In the genomic region with DNA sequence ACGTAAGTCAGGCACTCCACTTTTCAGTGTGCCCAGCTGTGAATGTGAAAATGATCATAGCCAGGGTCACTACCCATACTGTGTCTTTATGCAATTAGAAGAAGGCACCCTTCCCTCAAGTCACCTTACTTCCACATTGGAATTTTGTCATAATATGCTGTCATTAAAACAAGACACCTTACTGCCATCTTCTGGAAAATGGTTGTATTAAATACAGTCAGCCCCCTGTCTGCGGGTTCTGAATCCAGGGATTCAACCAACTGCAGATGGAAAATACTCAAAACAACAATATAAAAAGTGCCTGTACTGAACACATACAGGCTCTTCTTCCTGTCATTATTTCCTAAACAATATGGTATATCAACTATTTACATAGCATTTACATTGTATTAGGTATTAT, we compare ENCODE assay signal across 7 cellular contexts.
A peak's percentile ranks its signal among the peaks of the same experiment; 100 is the strongest.
DNase-seq lines count a peak whose midpoint lies in the region; ATAC-seq, FAIRE-seq and TF ChIP-seq lines count a peak whose summit lies in the region.

No MANE protein-coding gene starts in this region.

- no peaks in the 10 kb centered on the region; the same call in 1 of the 2 replicates for H3K27me3 ChIP-seq in OCI-LY1 (ENCODE audit: insufficient read depth, low read length)
- H3K27me3 ChIP-seq in esophagus squamous epithelium: peaks cover 0 to 71% (median 15%) of the 10 kb centered on the region in 4 donors

- ATAC-seq in HG02852 (IDR thresholded peaks at IDR 0.05; ENCODE audit: unreplicated experiment): no peak

- no peaks in the 10 kb centered on the region for H3K79me2 ChIP-seq in OCI-LY1 (ENCODE audit: insufficient read depth, low read length)

- H3K9ac ChIP-seq in OCI-LY1 (ENCODE audit: low read length): no peak overlapping the region
- H3K9ac ChIP-seq in kidney (ENCODE audit: low read length in 2 of 2): no peak overlapping the region

- no peaks in the 10 kb centered on the region for H3K4me1 ChIP-seq in OCI-LY1 (ENCODE audit: insufficient read depth, low read length, severe bottlenecking)
- H3K4me1 ChIP-seq in esophagus squamous epithelium: peaks cover 0 to 18% (median 11%) of the 10 kb centered on the region in 3 donors
- H3K4me1 ChIP-seq in kidney (ENCODE audit: control insufficient read depth in 1 of 2, insufficient read depth in 1 of 2, low read depth in 1 of 2, low read length in 2 of 2): no peaks in the 10 kb centered on the region

- DNase-seq in GM13977 (ENCODE audit: low spot score) (no peak), esophagus squamous epithelium (lab: John Stamatoyannopoulos, UW) (no peak), renal cortical epithelial cell (ENCODE audit: low read depth) (peak; percentile 1), kidney (no peak)
- no peak for DNase-seq in NK-92 treated with Interleukin-12 subunit alpha and Interleukin-12 subunit beta, amount 100 ng/mL, for 24 hours (lab: John Stamatoyannopoulos, UW)

- TF ChIP-seq POLR2A in esophagus squamous epithelium (IDR thresholded peaks at IDR 0.05): no peak

- no peak for FAIRE-seq in kidney (lab: Jason Lieb, UNC)

- in situ Hi-C loops in GM13977 (cut with MboI; ENCODE audit: low pct_unique_long_range_greater_than_20kb, low sequenced_read_pairs, unreplicated experiment): no loop called here

- TF ChIP-seq CTCF in GM13977 (IDR thresholded peaks at IDR 0.05; ENCODE audit: extremely low read depth, insufficient read depth, missing control alignments): peak; percentile 4
- TF ChIP-seq CTCF in OCI-LY1 (IDR thresholded peaks at IDR 0.05; ENCODE audit: low read length): peak; percentile 28; the same call in 1 of the 2 replicates
- TF ChIP-seq CTCF in esophagus squamous epithelium (IDR thresholded peaks at IDR 0.05): peak in 4 of 6 experiments; percentile 10 to 45 (median 28)
- TF ChIP-seq CTCF in kidney (IDR thresholded peaks at IDR 0.05; ENCODE audit: borderline replicate concordance, extremely low read depth, insufficient read depth): no peak

- no peaks in the 10 kb centered on the region for H3F3A ChIP-seq in OCI-LY1 (ENCODE audit: insufficient read depth, low read length)

- H3K27ac ChIP-seq in OCI-LY1 (ENCODE audit: low read depth, low read length, poor library complexity, severe bottlenecking) (no peak overlapping the region), esophagus squamous epithelium (no peak overlapping the region), kidney (ENCODE audit: low read depth in 2 of 2, low read length in 2 of 2) (no peak overlapping the region)

- intact Hi-C loops in esophagus squamous epithelium (cut with DNase I): no loop called here
- intact Hi-C loops in kidney (cut with DNase I): no loop called here

- no peaks in the 10 kb centered on the region for H3K9me2 ChIP-seq in OCI-LY1 (ENCODE audit: low read depth, low read length)

- H3K4me3 ChIP-seq in OCI-LY1 (ENCODE audit: low read depth, low read length, poor library complexity, severe bottlenecking) (no peak overlapping the region), esophagus squamous epithelium (no peak overlapping the region), kidney (ENCODE audit: low read length in 2 of 2) (no peak overlapping the region)

- H3K4me2 ChIP-seq in OCI-LY1 (ENCODE audit: low read length): no peak overlapping the region

- no peaks in the 10 kb centered on the region for H4K20me1 ChIP-seq in OCI-LY1 (ENCODE audit: insufficient read depth, low read length)

- 25 to 29% methylated on average over 2 of the region's 2 CpGs for WGBS in esophagus squamous epithelium, 2 donors

- H2AFZ ChIP-seq in OCI-LY1 (ENCODE audit: low read length): no peak overlapping the region

- H3K36me3 ChIP-seq in OCI-LY1 (ENCODE audit: insufficient read depth, low read length): no peaks in the 10 kb centered on the region
- H3K36me3 ChIP-seq in esophagus squamous epithelium: no peaks in the 10 kb centered on the region
- no peaks in the 10 kb centered on the region for H3K36me3 ChIP-seq in kidney (ENCODE audit: control insufficient read depth in 1 of 2, insufficient read depth in 2 of 2, low read length in 2 of 2)

- no peaks in the 10 kb centered on the region for H3K9me3 ChIP-seq in OCI-LY1 (ENCODE audit: low read length)
- no peaks in the 10 kb centered on the region for H3K9me3 ChIP-seq in esophagus squamous epithelium
- no peaks in the 10 kb centered on the region for H3K9me3 ChIP-seq in kidney (ENCODE audit: control insufficient read depth in 1 of 2, low read length in 2 of 2)
